ENCODE assay signal across 16 cellular contexts in the genomic region with DNA sequence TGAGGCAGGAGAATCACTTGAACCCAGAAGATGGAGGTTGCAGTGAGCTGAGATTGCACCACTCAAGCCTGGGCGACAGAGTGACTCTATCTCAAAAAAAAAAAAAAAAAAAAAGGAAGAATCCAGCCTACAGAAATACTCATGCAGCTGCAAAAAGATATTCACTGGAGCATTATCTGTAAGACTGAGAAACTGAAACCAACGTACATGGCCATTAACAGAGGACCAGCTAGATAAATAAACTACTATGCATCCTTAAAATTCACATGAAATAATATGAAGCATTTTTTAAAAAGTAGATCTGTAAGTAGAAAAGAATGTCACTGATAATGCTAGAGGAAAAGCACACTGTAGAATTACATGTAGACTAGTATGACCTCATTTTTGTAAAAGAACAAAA. TPM values are rescaled to one million over a fixed set of nuclear protein-coding genes. Genes with fewer than 3 reads are reported as not detected.
A peak's percentile ranks its signal among the peaks of the same experiment; 100 is the strongest.
DNase-seq lines count a peak whose midpoint lies in the region; ATAC-seq and TF ChIP-seq lines count a peak whose summit lies in the region.
"Had no signal": no experiment of that assay in that cellular context is flagged by ENCODE, and none has a peak within 500 bp of the region (broad histone marks: within the 10 kb centered on the region; RNA-seq: fewer than 3 reads in every experiment).

No MANE protein-coding gene starts in this region.

- H3K36me3 Mint-ChIP-seq in activated B cell treated with CpG ODN at 0.5 μM for 24 hours (ENCODE audit: low read depth) = no peaks in the 10 kb centered on the region

- CTCF ChIA-PET in activated B cell treated with CpG ODN at 0.5 μM for 24 hours (lab: Charles Lee) = interaction anchor here (0.8 to 1.4 kb wide), 2 partner anchors 11 to 15 kb away, joined by 3 to 4 read pairs; no protein-coding TSS in a partner anchor

- H3K27ac Mint-ChIP-seq in activated B cell treated with CpG ODN at 0.5 μM for 24 hours = peak overlapping the region; percentile 96
- H3K27ac Mint-ChIP-seq: activated CD4-positive, alpha-beta T cell treated with anti-CD3 and anti-CD28 coated beads, Interleukin-2, amount 10 ng/mL, durations not matched to agents 24 days and 14 days; activated T-cell treated with anti-CD3 and anti-CD28 coated beads, Interleukin-2, amount 50 U/mL, for 24 hours; nephron progenitor cell had no signal

- peak overlapping the region; percentile 65; the same call in 1 of the 2 replicates for H3K9ac ChIP-seq in KMS-11

- peak overlapping the region; percentile 80; the same call in 1 of the 2 replicates for H3K4me2 ChIP-seq in KMS-11

- no peaks in the 10 kb centered on the region for H3K9me3 Mint-ChIP-seq in activated B cell treated with CpG ODN at 0.5 μM for 24 hours
- H3K9me3 Mint-ChIP-seq: activated CD4-positive, alpha-beta T cell treated with anti-CD3 and anti-CD28 coated beads, Interleukin-2, amount 10 ng/mL, durations not matched to agents 24 days and 14 days; activated T-cell treated with anti-CD3 and anti-CD28 coated beads, Interleukin-2, amount 50 U/mL, for 24 hours; nephron progenitor cell had no signal

- DNase-seq in activated B cell treated with CpG ODN at 0.5 μM for 24 hours = no peak
- no peak for DNase-seq in NCI-H1417 (lab: John Stamatoyannopoulos, UW)
- DNase-seq in H7 = no peak
- no peak for DNase-seq in NK-92 treated with Interleukin-12 subunit alpha and Interleukin-12 subunit beta, amount 100 ng/mL, for 24 hours (lab: John Stamatoyannopoulos, UW)
- DNase-seq: activated CD4-positive, alpha-beta T cell treated with anti-CD3 and anti-CD28 coated beads, Interleukin-2, amount 10 ng/mL, durations not matched to agents 24 days and 14 days; activated T-cell treated with anti-CD3 and anti-CD28 coated beads, Interleukin-2, amount 50 U/mL, for 24 hours; DMS53; foreskin keratinocyte; MG63; NCI-H2107; nephron progenitor cell; stimulated activated CD4-positive, alpha-beta T cell treated with anti-CD3 and anti-CD28 coated beads, Interleukin-15, amount 100 ng/mL, for 24 hours had no signal

- H3K4me3 Mint-ChIP-seq in activated B cell treated with CpG ODN at 0.5 μM for 24 hours = peak overlapping the region; percentile 75
- H3K4me3 Mint-ChIP-seq: activated CD4-positive, alpha-beta T cell treated with anti-CD3 and anti-CD28 coated beads, Interleukin-2, amount 10 ng/mL, durations not matched to agents 24 days and 14 days; activated T-cell treated with anti-CD3 and anti-CD28 coated beads, Interleukin-2, amount 50 U/mL, for 24 hours; nephron progenitor cell had no signal

- H3K4me1 Mint-ChIP-seq in activated B cell treated with CpG ODN at 0.5 μM for 24 hours = peaks cover 80% of the 10 kb centered on the region

- no peaks in the 10 kb centered on the region for H3K36me3 ChIP-seq in KMS-11 (ENCODE audit: insufficient read depth)
- H3K36me3 ChIP-seq in neutrophil = no peaks in the 10 kb centered on the region
- no peaks in the 10 kb centered on the region for H3K36me3 ChIP-seq in H7 (replicated peaks; ENCODE audit: control insufficient read depth, insufficient read depth, low read length)
- H3K36me3 ChIP-seq: cardiac muscle cell, MG63 had no signal

- H3K27me3 ChIP-seq in KMS-11 (ENCODE audit: insufficient read depth, low read depth) (no peaks in the 10 kb centered on the region), neutrophil (no peaks in the 10 kb centered on the region), H7 (ENCODE audit: control insufficient read depth, insufficient read depth, low read length) (no peaks in the 10 kb centered on the region)
- H3K27me3 ChIP-seq: cardiac muscle cell, foreskin keratinocyte, MG63 had no signal

- H3K4me1 ChIP-seq in KMS-11 (ENCODE audit: low read depth, poor library complexity, severe bottlenecking) (peaks cover 80% of the 10 kb centered on the region), neutrophil (ENCODE audit: control insufficient read depth in 1 of 2, insufficient read depth in 1 of 2, low read depth in 1 of 2, low read length in 1 of 2) (peaks cover 49 to 54% of the 10 kb centered on the region in 2 experiments)

- H3K9me3 ChIP-seq in neutrophil = no peaks in the 10 kb centered on the region
- H3K9me3 ChIP-seq: MG63 had no signal

- POLR2A ChIA-PET in activated B cell treated with CpG ODN at 0.5 μM for 24 hours (lab: Charles Lee) = interaction anchor here (0.6 to 5.0 kb wide), 14 partner anchors 8 to 1394 kb away, joined by 3 to 69 read pairs (median 4); a partner anchor contains a TSS

- no peaks in the 10 kb centered on the region for H3K79me2 ChIP-seq in KMS-11 (ENCODE audit: insufficient read depth, low read depth)

- H3K27ac ChIP-seq in KMS-11 = peak overlapping the region; percentile 95
- peak overlapping the region; percentile 82 for H3K27ac ChIP-seq in neutrophil
- H3K27ac ChIP-seq: cardiac muscle cell, foreskin keratinocyte had no signal

- intact Hi-C loops in activated B cell treated with CpG ODN at 0.5 μM for 24 hours (cut with micrococcal nuclease) = loop anchor here (1.0 kb wide), 2 partner anchors 8 kb away; no protein-coding TSS in a partner anchor

- no peak overlapping the region for H2AFZ ChIP-seq in KMS-11 (ENCODE audit: low read depth)

- no peaks in the 10 kb centered on the region for H3K27me3 Mint-ChIP-seq in activated B cell treated with CpG ODN at 0.5 μM for 24 hours
- H3K27me3 Mint-ChIP-seq: activated T-cell treated with anti-CD3 and anti-CD28 coated beads, Interleukin-2, amount 50 U/mL, for 24 hours had no signal

- TF ChIP-seq CTCF in KMS-11 (conservative IDR thresholded peaks at IDR 0.05; ENCODE audit: low read depth, low read length) (no peak), activated B cell treated with CpG ODN at 0.5 μM for 24 hours (IDR thresholded peaks at IDR 0.05) (no peak), neutrophil (IDR thresholded peaks at IDR 0.05) (no peak)

- no peak overlapping the region for H3K4me3 ChIP-seq in KMS-11 (IDR thresholded peaks at IDR 0.05; ENCODE audit: insufficient read depth, low read depth, low read length)
- H3K4me3 ChIP-seq in neutrophil (ENCODE audit: low read depth in 1 of 2, low read length in 1 of 2) = peak overlapping the region in 1 of 2 experiments; percentile 38
- H3K4me3 ChIP-seq in H7 (ENCODE audit: insufficient read depth, low read depth, low read length) = no peak overlapping the region
- H3K4me3 ChIP-seq: cardiac muscle cell, MG63 had no signal

- H4K20me1 ChIP-seq in KMS-11 (ENCODE audit: insufficient read depth) = no peaks in the 10 kb centered on the region

- peak; percentile 33 for ATAC-seq in activated B cell treated with CpG ODN at 0.5 μM for 24 hours (ENCODE audit: low read depth)
- ATAC-seq: foreskin keratinocyte had no signal

RNA-seq across cellular contexts. Expression of a gene that starts 3.5 kb away (rescaled TPM):
- 30.8 and 33.7 TPM in 2 replicates for total RNA-seq in activated B cell treated with CpG ODN at 0.5 μM for 24 hours
- 5.7 and 8.3 TPM in 2 replicates for total RNA-seq in H7 (2014; rRNA removed; shearing (Covaris generic))
- total RNA-seq: activated CD4-positive, alpha-beta T cell treated with anti-CD3 and anti-CD28 coated beads, Interleukin-2, amount 10 ng/mL, durations not matched to agents 24 days and 14 days; T-helper 2 cell treated with Interferon-gamma antibody and Interleukin-4, amounts not matched to agents 100 ng/mL and 5 ng/mL, for 36 hours had no signal

RNA-seq across cellular contexts. Expression of a gene that starts 17.9 kb away (rescaled TPM):
- 142 and 150 TPM in 2 replicates for total RNA-seq in activated B cell treated with CpG ODN at 0.5 μM for 24 hours
- 80.8 and 86.6 TPM in 2 replicates for total RNA-seq in H7 (2014; rRNA removed; shearing (Covaris generic))

RNA-seq across cellular contexts. Expression of a gene that starts 24.6 kb away (rescaled TPM):
- total RNA-seq in activated B cell treated with CpG ODN at 0.5 μM for 24 hours = 3.4 and 4.1 TPM in 2 replicates
- 54.6 and 79.8 TPM in 2 replicates for total RNA-seq in H7 (2014; rRNA removed; shearing (Covaris generic))

RNA-seq across cellular contexts. Expression of a gene that starts 45.3 kb away (rescaled TPM):
- total RNA-seq in activated B cell treated with CpG ODN at 0.5 μM for 24 hours = 174 and 190 TPM in 2 replicates
- 192 and 227 TPM in 2 replicates for total RNA-seq in H7 (2014; rRNA removed; shearing (Covaris generic))

RNA-seq across cellular contexts. Expression of a gene that starts 59.8 kb away (rescaled TPM):
- total RNA-seq in activated B cell treated with CpG ODN at 0.5 μM for 24 hours = 83.2 and 83.3 TPM in 2 replicates
- 9.5 and 19.3 TPM in 2 replicates for total RNA-seq in H7 (2014; rRNA removed; shearing (Covaris generic))

Comparison
In these comparisons a context has a peak if more than half of its experiments do, and no peak if none do; other contexts are left out.
1. RNA of a gene that starts 24.6 kb away (total RNA-seq): 54.6 to 79.8 TPM in H7; 3.4 to 4.1 TPM in activated B cell treated with CpG ODN at 0.5 μM for 24 hours; every median in the first group is over 10 times any median in the second.